ENCODE assay signal across 32 cellular contexts in the genomic region with DNA sequence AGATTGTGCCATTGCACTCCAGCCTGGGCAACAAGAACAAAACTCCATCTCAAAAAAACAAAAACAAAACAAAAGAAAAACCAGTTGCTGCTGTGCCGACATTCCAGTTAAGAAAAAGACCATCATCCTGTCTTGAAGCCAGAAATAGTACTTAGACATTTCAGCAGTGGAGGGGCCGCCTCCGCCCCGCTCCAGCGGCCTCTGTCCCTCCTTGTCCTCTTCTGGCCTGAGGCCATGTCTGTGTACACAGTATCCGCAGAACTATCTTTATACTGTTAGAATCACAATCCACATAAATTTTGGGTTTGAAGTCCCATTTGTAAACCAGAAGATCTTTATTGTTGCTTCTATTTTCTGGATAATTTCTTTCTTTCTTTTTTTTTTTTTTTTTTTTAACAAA. TPM values are rescaled to one million over a fixed set of nuclear protein-coding genes. Genes with fewer than 3 reads are reported as not detected.
"Had no signal": no experiment of that assay in that cellular context is flagged by ENCODE, and none has a peak within 500 bp of the region (broad histone marks: within the 10 kb centered on the region; RNA-seq: fewer than 3 reads in every experiment).

No MANE protein-coding gene starts in this region.

- H3K4me3 ChIP-seq: colonic mucosa, neural progenitor cell, prostate gland, right atrium auricular region, smooth muscle cell, stomach, testis, tibial artery had no signal

- H3K9me3 ChIP-seq: colonic mucosa, prostate gland, right atrium auricular region, stomach, testis, tibial artery had no signal

- DNase-seq: colonic mucosa; effector memory CD8-positive, alpha-beta T cell; foreskin keratinocyte; glutamatergic neuron; hypothalamus; immature natural killer cell; islet precursor cell; kidney glomerular epithelial cell; mesendoderm; midbrain; naive thymus-derived CD4-positive, alpha-beta T cell; stimulated activated CD4-positive, alpha-beta T cell treated with anti-CD3 and anti-CD28 coated beads, Interleukin-2, amount 100 ng/mL, for 24 hours; stimulated activated CD4-positive, alpha-beta T cell treated with anti-CD3 and anti-CD28 coated beads, Interleukin-4, amount 100 ng/mL, for 24 hours; stimulated activated naive CD4-positive, alpha-beta T cell treated with Interleukin-2 at 50 U/mL for 16 hours; stomach; testis; tibial artery had no signal

- H3K27ac ChIP-seq: colonic mucosa, epithelial cell of prostate, foreskin keratinocyte, neural progenitor cell, prostate gland, right atrium auricular region, stomach, testis, tibial artery had no signal

- H3K36me3 ChIP-seq: neural progenitor cell had no signal

- H3K27me3 ChIP-seq: colonic mucosa, foreskin keratinocyte, neural progenitor cell, right atrium auricular region, stomach, testis, tibial artery had no signal

- H3K4me1 ChIP-seq: colonic mucosa, foreskin keratinocyte, neural progenitor cell, parathyroid adenoma, prostate gland, testis, tibial artery had no signal

- ATAC-seq: effector memory CD8-positive, alpha-beta T cell; esophagus mucosa; foreskin keratinocyte; naive thymus-derived CD4-positive, alpha-beta T cell; sciatic nerve; stimulated activated effector memory CD8-positive, alpha-beta T cell treated with anti-CD3 and anti-CD28 coated beads, Interleukin-12 subunit alpha, Interleukin-12 subunit beta, amount 100 ng/mL, for 72 hours had no signal

RNA-seq across cellular contexts. Expression of a gene that starts 43.3 kb away (rescaled TPM):
- total RNA-seq: chondrocyte, colonic mucosa, esophagus mucosa, fibroblast of lung, foreskin keratinocyte, lung microvascular endothelial cell, mucosa of gallbladder, right atrium auricular region, sciatic nerve, smooth muscle cell, subcutaneous adipose tissue, urinary bladder had no signal
- polyA plus RNA-seq: fibroblast of lung; foreskin keratinocyte; naive thymus-derived CD4-positive, alpha-beta T cell; smooth muscle cell had no signal
